8 cellular contexts compared by ENCODE assay signal in genomic region chr4:6715704-6716017, GRCh38. TPM values are rescaled to one million over a fixed set of nuclear protein-coding genes. Genes with fewer than 3 reads are reported as not detected.
DNase-seq lines count a peak whose midpoint lies in the region; ATAC-seq lines count a peak whose summit lies in the region.

No MANE protein-coding gene starts in this region.

- H3K4me3 ChIP-seq in iPS-20b (ENCODE audit: low read length) (peak overlapping the region; percentile 90), stomach smooth muscle (ENCODE audit: low read length in 2 of 2) (peak overlapping the region; percentile 56 to 91)

- H3K36me3 Mint-ChIP-seq in T-helper 1 cell treated with Interleukin-12 subunit alpha and Interleukin-12 subunit beta and Interleukin-4 antibody, amounts not matched to agents 30 μg/mL and 1 μg/mL, for 36 hours (ENCODE audit: low read depth): peaks cover 14% of the 10 kb centered on the region
- peaks cover 22% of the 10 kb centered on the region for H3K36me3 Mint-ChIP-seq in activated T-helper 17 cell treated with anti-CD3 and anti-CD28 coated beads, Interleukin-2, amount 50 U/mL, for 72 hours (ENCODE audit: low read depth)

- no peaks in the 10 kb centered on the region for H3K9me3 ChIP-seq in iPS-20b (ENCODE audit: insufficient read depth, low read depth, low read length)
- no peaks in the 10 kb centered on the region for H3K9me3 ChIP-seq in stomach smooth muscle (ENCODE audit: control insufficient read depth in 2 of 2, low read length in 2 of 2)

- peak overlapping the region; percentile 59; the same call in 1 of the 2 replicates for H3K9ac ChIP-seq in iPS-20b (ENCODE audit: low read depth, low read length)
- peak overlapping the region; percentile 66 to 82 for H3K9ac ChIP-seq in stomach smooth muscle (ENCODE audit: low read length in 2 of 2)

- peak overlapping the region; percentile 91 for H3K4me3 Mint-ChIP-seq in T-helper 1 cell treated with Interleukin-12 subunit alpha and Interleukin-12 subunit beta and Interleukin-4 antibody, amounts not matched to agents 30 μg/mL and 1 μg/mL, for 36 hours
- H3K4me3 Mint-ChIP-seq in activated T-helper 17 cell treated with anti-CD3 and anti-CD28 coated beads, Interleukin-2, amount 50 U/mL, for 72 hours: peak overlapping the region; percentile 87

- H3K36me3 ChIP-seq in iPS-20b (ENCODE audit: insufficient read depth, low read depth, low read length) (no peaks in the 10 kb centered on the region), stomach smooth muscle (ENCODE audit: control insufficient read depth in 2 of 2, insufficient read depth in 2 of 2, low read length in 2 of 2) (no peaks in the 10 kb centered on the region)

- H3K27ac Mint-ChIP-seq in T-helper 1 cell treated with Interleukin-12 subunit alpha and Interleukin-12 subunit beta and Interleukin-4 antibody, amounts not matched to agents 30 μg/mL and 1 μg/mL, for 36 hours: peak overlapping the region; percentile 94
- peak overlapping the region; percentile 92 for H3K27ac Mint-ChIP-seq in activated T-helper 17 cell treated with anti-CD3 and anti-CD28 coated beads, Interleukin-2, amount 50 U/mL, for 72 hours

- H3K9me3 Mint-ChIP-seq in T-helper 1 cell treated with Interleukin-12 subunit alpha and Interleukin-12 subunit beta and Interleukin-4 antibody, amounts not matched to agents 30 μg/mL and 1 μg/mL, for 36 hours: peaks cover 8% of the 10 kb centered on the region
- no peaks in the 10 kb centered on the region for H3K9me3 Mint-ChIP-seq in activated T-helper 17 cell treated with anti-CD3 and anti-CD28 coated beads, Interleukin-2, amount 50 U/mL, for 72 hours

- H3K27ac ChIP-seq in iPS-20b (ENCODE audit: low read length): no peak overlapping the region
- H3K27ac ChIP-seq in stomach smooth muscle (ENCODE audit: low read length): peak overlapping the region; percentile 75

- H3K27me3 Mint-ChIP-seq in T-helper 1 cell treated with Interleukin-12 subunit alpha and Interleukin-12 subunit beta and Interleukin-4 antibody, amounts not matched to agents 30 μg/mL and 1 μg/mL, for 36 hours (ENCODE audit: low read depth): peaks cover 10% of the 10 kb centered on the region
- H3K27me3 Mint-ChIP-seq in activated T-helper 17 cell treated with anti-CD3 and anti-CD28 coated beads, Interleukin-2, amount 50 U/mL, for 72 hours: no peaks in the 10 kb centered on the region

- peaks cover 33% of the 10 kb centered on the region for H3K27me3 ChIP-seq in iPS-20b (ENCODE audit: insufficient read depth, low read length)
- no peaks in the 10 kb centered on the region for H3K27me3 ChIP-seq in stomach smooth muscle (ENCODE audit: control insufficient read depth in 1 of 2, insufficient read depth in 2 of 2, low read length in 2 of 2)

- no peak for DNase-seq in T-helper 1 cell
- DNase-seq in dedifferentiated amniotic fluid mesenchymal stem cell (ENCODE audit: extremely low spot score): no peak

- no peak for ATAC-seq in activated T-helper 17 cell treated with anti-CD3 and anti-CD28 coated beads, Interleukin-2, amount 50 U/mL, for 72 hours (replicated peaks)
- no peak for ATAC-seq in GM18858 (IDR thresholded peaks at IDR 0.05; ENCODE audit: unreplicated experiment)
- no peak for ATAC-seq in HG03432 (IDR thresholded peaks at IDR 0.05; ENCODE audit: unreplicated experiment)

- peaks cover 26% of the 10 kb centered on the region for H3K4me1 Mint-ChIP-seq in T-helper 1 cell treated with Interleukin-12 subunit alpha and Interleukin-12 subunit beta and Interleukin-4 antibody, amounts not matched to agents 30 μg/mL and 1 μg/mL, for 36 hours (ENCODE audit: low read depth)
- H3K4me1 Mint-ChIP-seq in activated T-helper 17 cell treated with anti-CD3 and anti-CD28 coated beads, Interleukin-2, amount 50 U/mL, for 72 hours: peaks cover 19% of the 10 kb centered on the region

- H3K4me1 ChIP-seq in iPS-20b (ENCODE audit: insufficient read depth, low read length): no peaks in the 10 kb centered on the region; the same call in 1 of the 2 replicates
- peaks cover 16% of the 10 kb centered on the region for H3K4me1 ChIP-seq in stomach smooth muscle (ENCODE audit: control insufficient read depth, insufficient read depth, low read length)

RNA-seq across cellular contexts. Expression of gene BLOC1S4, which starts 0.3 kb away (rescaled TPM):
- total RNA-seq in activated T-helper 17 cell treated with anti-CD3 and anti-CD28 coated beads, Interleukin-2, amount 50 U/mL, for 72 hours: 10 to 100 TPM; 15.9 to 17.7 TPM

RNA-seq across cellular contexts. Expression of gene MRFAP1L1, which starts 6.0 kb away (rescaled TPM):
- 10 to 100 TPM; 35.8 to 53.6 TPM for total RNA-seq in activated T-helper 17 cell treated with anti-CD3 and anti-CD28 coated beads, Interleukin-2, amount 50 U/mL, for 72 hours

RNA-seq across cellular contexts. Expression of gene S100P, which starts 22.0 kb away (rescaled TPM):
- total RNA-seq in activated T-helper 17 cell treated with anti-CD3 and anti-CD28 coated beads, Interleukin-2, amount 50 U/mL, for 72 hours: 1 to 10 TPM in 1 of 2 donors, under 1 TPM in 1; 0.87 to 2.5 TPM
